ENCODE assay signal across 11 cellular contexts in the genomic region with DNA sequence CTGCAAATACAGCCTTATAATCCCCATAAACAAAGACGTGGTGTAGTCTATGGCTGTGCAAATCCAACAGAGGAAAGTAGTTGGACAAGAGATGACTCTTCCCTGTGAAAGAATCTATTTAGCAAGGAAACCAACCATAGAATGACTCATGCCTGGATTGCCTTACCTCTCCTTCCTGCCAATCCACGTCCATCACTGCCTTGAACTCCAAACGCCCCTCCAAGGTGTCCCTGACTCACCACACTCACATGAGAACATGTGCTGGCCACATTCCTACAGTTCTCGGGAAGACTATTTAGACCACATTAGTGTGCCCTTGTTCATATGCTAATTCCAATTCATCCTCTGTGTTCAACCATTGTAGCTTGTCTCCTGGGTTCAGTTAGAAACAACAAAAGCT.
DNase-seq lines count a peak whose midpoint lies in the region.
"Had no signal": no experiment of that assay in that cellular context is flagged by ENCODE, and none has a peak within 500 bp of the region (broad histone marks: within the 10 kb centered on the region; RNA-seq: fewer than 3 reads in every experiment).

No MANE protein-coding gene starts in this region.

- peak; percentile 52 for DNase-seq in AG08396 (ENCODE audit: low spot score)
- peak; percentile 97 for DNase-seq in HPDE6-E6E7 (ENCODE audit: extremely low spot score)
- DNase-seq in astrocyte of the hippocampus (ENCODE audit: low read depth, low spot score), result peak; percentile 97
- peak; percentile 99 for DNase-seq in iris pigment epithelial cell (ENCODE audit: low read depth)
- no peak for DNase-seq in effector CD8-positive, alpha-beta T cell (lab: John Stamatoyannopoulos, UW)
- no peak for DNase-seq in DMS79 treated with DMSO at 0.1 percent for 48 hours (lab: John Stamatoyannopoulos, UW)
- no peak for DNase-seq in OCI-M2 (lab: John Stamatoyannopoulos, UW; ENCODE audit: unreplicated experiment)
- DNase-seq in NK-92 treated with Interleukin-12 subunit alpha and Interleukin-12 subunit beta, amount 100 ng/mL, for 24 hours (lab: John Stamatoyannopoulos, UW), result no peak
- DNase-seq: activated CD4-positive, alpha-beta T cell treated with anti-CD3 and anti-CD28 coated beads for 36 hours; activated naive CD4-positive, alpha-beta T cell; NCI-H1436 had no signal

Comparison
In these comparisons a context has a peak if more than half of its experiments do, and no peak if none do; other contexts are left out.
1. DNase-seq: peak in AG08396 (single experiment), HPDE6-E6E7 (single experiment), astrocyte of the hippocampus (single experiment) and iris pigment epithelial cell (single experiment); none in effector CD8-positive, alpha-beta T cell (single experiment), DMS79 treated with DMSO at 0.1 percent for 48 hours (single experiment), OCI-M2 (single experiment) and NK-92 treated with Interleukin-12 subunit alpha and Interleukin-12 subunit beta, amount 100 ng/mL, for 24 hours (single experiment).